9 cellular contexts compared by ENCODE assay signal in genomic region chr6:13273931-13274706, GRCh38. TPM values are rescaled to one million over a fixed set of nuclear protein-coding genes. Genes with fewer than 3 reads are reported as not detected.
DNase-seq lines count a peak whose midpoint lies in the region; ATAC-seq, FAIRE-seq and TF ChIP-seq lines count a peak whose summit lies in the region.
"Had no signal": no experiment of that assay in that cellular context is flagged by ENCODE, and none has a peak within 500 bp of the region (broad histone marks: within the 10 kb centered on the region; RNA-seq: fewer than 3 reads in every experiment).

No MANE protein-coding gene starts in this region.

- no peak overlapping the region for H3K4me3 ChIP-seq in kidney (ENCODE audit: low read length in 2 of 2)
- H3K4me3 ChIP-seq in ovary, result no peak overlapping the region

- intact Hi-C loops in kidney (cut with DNase I), result no loop called here
- intact Hi-C loops in ovary (cut with DNase I), result no loop called here

- H3K27me3 Mint-ChIP-seq in activated CD8-positive, alpha-beta T cell treated with anti-CD3 and anti-CD28 coated beads, Interleukin-2, amount 10 ng/mL, durations not matched to agents 7 days and 5 days (ENCODE audit: low read depth), result peaks cover 12% of the 10 kb centered on the region

- no peaks in the 10 kb centered on the region for H3K27me3 ChIP-seq in ovary
- H3K27me3 ChIP-seq: heart left ventricle had no signal

- TF ChIP-seq EP300 in ovary (IDR thresholded peaks at IDR 0.05), result no peak

- TF ChIP-seq CTCF in kidney (IDR thresholded peaks at IDR 0.05; ENCODE audit: borderline replicate concordance, extremely low read depth, insufficient read depth) (no peak), ovary (IDR thresholded peaks at IDR 0.05) (no peak)

- CTCF ChIA-PET in activated CD8-positive, alpha-beta T cell treated with anti-CD3 and anti-CD28 coated beads, Interleukin-2, amount 10 ng/mL, durations not matched to agents 7 days and 5 days (lab: Charles Lee), result interaction anchor here (1.1 kb wide), 1 partner anchor 363 kb away, joined by 5 read pairs; no protein-coding TSS in a partner anchor

- peak; percentile 50 for ATAC-seq in HG03460 (IDR thresholded peaks at IDR 0.05; ENCODE audit: unreplicated experiment)
- ATAC-seq in activated CD8-positive, alpha-beta T cell treated with anti-CD3 and anti-CD28 coated beads, Interleukin-2, amount 10 ng/mL, durations not matched to agents 7 days and 5 days, result peak; percentile 80
- no peak for ATAC-seq in GM21526 (IDR thresholded peaks at IDR 0.05; ENCODE audit: low FRiP score, unreplicated experiment)

- POLR2A ChIA-PET in activated CD8-positive, alpha-beta T cell treated with anti-CD3 and anti-CD28 coated beads, Interleukin-2, amount 10 ng/mL, durations not matched to agents 7 days and 5 days (lab: Charles Lee), result interaction anchor here (0.7 kb wide), 1 partner anchor 55 kb away, joined by 3 read pairs; no protein-coding TSS in a partner anchor

- peak overlapping the region; percentile 30 to 38 for H3K27ac ChIP-seq in kidney (ENCODE audit: low read depth in 2 of 2, low read length in 2 of 2)
- no peak overlapping the region for H3K27ac ChIP-seq in ovary

- no peak overlapping the region for H3K9ac ChIP-seq in kidney (ENCODE audit: low read length in 2 of 2)

- H3K4me1 ChIP-seq in kidney (ENCODE audit: control insufficient read depth in 1 of 2, insufficient read depth in 1 of 2, low read depth in 1 of 2, low read length in 2 of 2) (peaks cover 0 to 3% of the 10 kb centered on the region in 2 donors), ovary (ENCODE audit: insufficient read depth) (peaks cover 5% of the 10 kb centered on the region)

- TF ChIP-seq POLR2A in ovary (IDR thresholded peaks at IDR 0.05), result no peak

- no peaks in the 10 kb centered on the region for H3K36me3 Mint-ChIP-seq in activated CD8-positive, alpha-beta T cell treated with anti-CD3 and anti-CD28 coated beads, Interleukin-2, amount 10 ng/mL, durations not matched to agents 7 days and 5 days (ENCODE audit: low read depth)

- H3K4me1 Mint-ChIP-seq in activated CD8-positive, alpha-beta T cell treated with anti-CD3 and anti-CD28 coated beads, Interleukin-2, amount 10 ng/mL, durations not matched to agents 7 days and 5 days (ENCODE audit: low read depth), result peaks cover 38% of the 10 kb centered on the region

- FAIRE-seq in GM19239 (lab: Jason Lieb, UNC) (peak; percentile 89), kidney (lab: Jason Lieb, UNC) (no peak)

- H3K9me3 ChIP-seq in kidney (ENCODE audit: control insufficient read depth in 1 of 2, low read length in 2 of 2) (no peaks in the 10 kb centered on the region), ovary (no peaks in the 10 kb centered on the region)
- H3K9me3 ChIP-seq: heart left ventricle had no signal

- 76 to 78% (median 76%) methylated on average over 21 of the region's 21 CpGs for WGBS in ovary, 3 donors

- H3K36me3 ChIP-seq in kidney (ENCODE audit: control insufficient read depth in 1 of 2, insufficient read depth in 2 of 2, low read length in 2 of 2) (no peaks in the 10 kb centered on the region), ovary (no peaks in the 10 kb centered on the region)

- DNase-seq in GM19239 (ENCODE audit: insufficient read length, low spot score) (no peak), kidney (no peak), DMS79 (lab: John Stamatoyannopoulos, UW) (no peak), ovary (no peak)
- DNase-seq in activated CD8-positive, alpha-beta T cell treated with anti-CD3 and anti-CD28 coated beads, Interleukin-2, amount 10 ng/mL, durations not matched to agents 7 days and 5 days, result peak; percentile 52
- DNase-seq in stimulated activated CD8-positive, alpha-beta memory T cell treated with anti-CD3 and anti-CD28 coated beads, Interleukin-7, amount 100 ng/mL, for 24 hours (ENCODE audit: low read depth), result peak; percentile 33

- H3K27ac Mint-ChIP-seq in activated CD8-positive, alpha-beta T cell treated with anti-CD3 and anti-CD28 coated beads, Interleukin-2, amount 10 ng/mL, durations not matched to agents 7 days and 5 days, result peak overlapping the region; percentile 61

- peak overlapping the region; percentile 51 for H3K4me3 Mint-ChIP-seq in activated CD8-positive, alpha-beta T cell treated with anti-CD3 and anti-CD28 coated beads, Interleukin-2, amount 10 ng/mL, durations not matched to agents 7 days and 5 days

- no peaks in the 10 kb centered on the region for H3K9me3 Mint-ChIP-seq in activated CD8-positive, alpha-beta T cell treated with anti-CD3 and anti-CD28 coated beads, Interleukin-2, amount 10 ng/mL, durations not matched to agents 7 days and 5 days (ENCODE audit: insufficient read depth)

RNA-seq across cellular contexts. Expression of gene TBC1D7, which starts 54.2 kb away (rescaled TPM):
- 10 to 100 TPM; 25.2 to 30.3 TPM for total RNA-seq in activated CD8-positive, alpha-beta T cell treated with anti-CD3 and anti-CD28 coated beads, Interleukin-2, amount 10 ng/mL, durations not matched to agents 7 days and 5 days
- total RNA-seq in kidney (12.9 TPM), ovary (10 to 100 TPM in 1 of 7 donors, 1 to 10 TPM in 6; 4.7 to 10.2 (median 6.1) TPM)
- polyA plus RNA-seq in kidney (ENCODE audit: insufficient read depth, low read depth, low replicate concordance) (39.4 TPM), ovary (10 to 100 TPM in 1 of 2 donors, 1 to 10 TPM in 1; 7.7 to 11.9 TPM)

Comparison
In these comparisons a context has a peak if more than half of its experiments do, and no peak if none do; other contexts are left out.
1. DNase-seq: peak in activated CD8-positive, alpha-beta T cell treated with anti-CD3 and anti-CD28 coated beads, Interleukin-2, amount 10 ng/mL, durations not matched to agents 7 days and 5 days (single experiment) and stimulated activated CD8-positive, alpha-beta memory T cell treated with anti-CD3 and anti-CD28 coated beads, Interleukin-7, amount 100 ng/mL, for 24 hours (single experiment); none in GM19239 (single experiment), kidney (single experiment), DMS79 (single experiment) and ovary (0 of 5).
2. H3K27ac ChIP-seq: peak in kidney (2 of 2); none in ovary (0 of 2).